In the genomic region with DNA sequence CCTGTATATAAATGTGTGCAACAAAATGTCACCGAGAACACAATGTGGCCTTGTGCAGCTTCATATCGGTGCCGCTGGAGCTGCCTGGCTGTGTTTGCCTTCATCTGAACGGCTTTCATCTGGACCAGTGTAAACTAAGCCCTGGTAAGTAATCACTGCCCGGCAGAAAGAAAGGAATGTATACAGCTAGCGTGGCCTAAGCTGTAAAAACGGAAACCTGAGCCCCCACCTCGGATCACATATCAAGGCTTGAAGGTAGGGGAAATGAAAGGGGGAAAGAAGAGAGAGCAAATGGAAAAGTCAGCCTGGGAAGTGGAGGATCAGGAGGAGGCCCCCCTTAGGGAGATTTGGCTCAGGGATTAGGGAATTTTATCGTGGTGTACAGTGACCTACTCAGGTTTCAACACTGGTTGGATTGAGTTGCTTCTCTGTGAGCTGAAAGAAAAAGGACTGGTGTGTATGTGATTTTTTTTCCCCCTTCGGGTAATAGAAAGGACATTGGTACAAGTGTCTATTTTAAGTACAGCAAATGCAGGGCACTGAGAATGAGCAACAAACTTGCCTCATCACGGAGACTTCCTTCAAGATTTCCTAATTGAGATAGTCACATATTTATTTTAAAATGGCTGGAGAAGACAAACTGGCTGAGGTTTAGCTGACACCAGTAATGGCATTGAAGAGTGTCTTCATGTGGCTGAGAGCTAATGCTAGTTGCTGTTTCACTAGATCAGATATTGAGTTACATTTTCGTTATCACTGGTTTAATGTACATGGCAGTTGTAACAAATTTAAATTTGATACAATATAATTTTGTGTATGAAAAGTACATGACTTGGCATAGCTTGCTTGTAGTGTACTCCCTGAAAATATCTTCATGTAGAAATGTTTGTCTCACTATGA, we compare ENCODE assay signal across 1 cellular context.
A peak's percentile ranks its signal among the peaks of the same experiment; 100 is the strongest.
TF ChIP-seq lines count a peak whose summit lies in the region.

No MANE protein-coding gene starts in this region.

TF ChIP-seq in HepG2, 621 proteins besides CTCF, POLR2A, EP300 and RAD21 (continued from another document and continues in another):
- TF ChIP-seq KLF15 (CRISPR knock-in tag; IDR thresholded peaks at IDR 0.05; ENCODE audit: borderline replicate concordance) (no peak), SIN3A (IDR thresholded peaks at IDR 0.05; ENCODE audit: borderline replicate concordance, low read depth, low read length) (peak; percentile 68; the same call in 1 of the 2 replicates), ATAD3A (CRISPR knock-in tag; IDR thresholded peaks at IDR 0.05) (no peak), NR2F2 (IDR thresholded peaks at IDR 0.05; ENCODE audit: borderline replicate concordance, low read depth) (peak; percentile 66; the same call in 1 of the 2 replicates), HOXA5 (CRISPR knock-in tag; IDR thresholded peaks at IDR 0.05) (peak; percentile 66; the same call in 1 of the 2 replicates), NFATC3 (CRISPR knock-in tag; IDR thresholded peaks at IDR 0.05) (no peak), ZNF737 (CRISPR knock-in tag; IDR thresholded peaks at IDR 0.05; ENCODE audit: borderline replicate concordance) (no peak), TEAD3 (CRISPR knock-in tag; optimal IDR thresholded peaks at IDR 0.05; ENCODE audit: borderline replicate concordance) (peak; percentile 92), MTF1 (CRISPR knock-in tag; IDR thresholded peaks at IDR 0.05) (no peak), MAFK (conservative IDR thresholded peaks at IDR 0.05 in 1 of 2, IDR thresholded peaks at IDR 0.05 in 1 of 2; ENCODE audit: low read length in 2 of 2) (no peak), KMT2A (CRISPR knock-in tag; IDR thresholded peaks at IDR 0.05) (peak; percentile 95), ETV6 (CRISPR knock-in tag; conservative IDR thresholded peaks at IDR 0.05) (no peak; the same call in 1 of the 2 replicates), ZNF44 (CRISPR knock-in tag; IDR thresholded peaks at IDR 0.05) (0 out of 2 replicates have a peak, but pooled peaks have one; percentile 41), BRCA1 (CRISPR knock-in tag; IDR thresholded peaks at IDR 0.05) (peak; percentile 56; the same call in 1 of the 2 replicates), ERF (CRISPR knock-in tag; IDR thresholded peaks at IDR 0.05) (peak; percentile 67; the same call in 1 of the 2 replicates), GPN1 (CRISPR knock-in tag; IDR thresholded peaks at IDR 0.05; ENCODE audit: borderline replicate concordance) (no peak), YEATS4 (CRISPR knock-in tag; IDR thresholded peaks at IDR 0.05; ENCODE audit: borderline replicate concordance) (peak; percentile 76; the same call in 1 of the 2 replicates), ZNF75D (CRISPR knock-in tag; IDR thresholded peaks at IDR 0.05; ENCODE audit: borderline replicate concordance) (no peak), ZNF12 (CRISPR knock-in tag; IDR thresholded peaks at IDR 0.05) (no peak; the same call in 1 of the 2 replicates), GATAD1 (CRISPR knock-in tag; IDR thresholded peaks at IDR 0.05) (0 out of 2 replicates have a peak, but pooled peaks have one; percentile 23), ZNF264 (CRISPR knock-in tag; IDR thresholded peaks at IDR 0.05) (0 out of 2 replicates have a peak, but pooled peaks have one; percentile 49), POLR2AphosphoS5 (IDR thresholded peaks at IDR 0.05; ENCODE audit: low read depth, low read length) (0 out of 2 replicates have a peak, but pooled peaks have one; percentile 35), ZNF724P (CRISPR knock-in tag; IDR thresholded peaks at IDR 0.05; ENCODE audit: borderline replicate concordance) (no peak), PHB2 (IDR thresholded peaks at IDR 0.05; ENCODE audit: partially characterized antibody) (no peak), CEBPB (IDR thresholded peaks at IDR 0.05; ENCODE audit: borderline replicate concordance, low read depth, low read length) (no peak), REXO4 (CRISPR knock-in tag; IDR thresholded peaks at IDR 0.05; ENCODE audit: borderline replicate concordance) (no peak), SCMH1 (CRISPR knock-in tag; IDR thresholded peaks at IDR 0.05; ENCODE audit: borderline replicate concordance) (no peak), FOXA1 (IDR thresholded peaks at IDR 0.05) (peak; percentile 52), FOXA1 (CRISPR knock-in tag; IDR thresholded peaks at IDR 0.05) (peak; percentile 95), ZNF781 (CRISPR knock-in tag; IDR thresholded peaks at IDR 0.05; ENCODE audit: borderline replicate concordance, not compliant biosample characterization) (no peak), PAWR (CRISPR knock-in tag; IDR thresholded peaks at IDR 0.05; ENCODE audit: borderline replicate concordance) (no peak), TGIF2 (CRISPR knock-in tag; IDR thresholded peaks at IDR 0.05) (peak; percentile 84), NFIC (IDR thresholded peaks at IDR 0.05; ENCODE audit: low read length) (peak; percentile 72), HDAC2 (CRISPR knock-in tag; IDR thresholded peaks at IDR 0.05) (peak; percentile 95), RBM22 (optimal IDR thresholded peaks at IDR 0.05; ENCODE audit: low read length) (no peak)
- TF ChIP-seq, protein P1, sequence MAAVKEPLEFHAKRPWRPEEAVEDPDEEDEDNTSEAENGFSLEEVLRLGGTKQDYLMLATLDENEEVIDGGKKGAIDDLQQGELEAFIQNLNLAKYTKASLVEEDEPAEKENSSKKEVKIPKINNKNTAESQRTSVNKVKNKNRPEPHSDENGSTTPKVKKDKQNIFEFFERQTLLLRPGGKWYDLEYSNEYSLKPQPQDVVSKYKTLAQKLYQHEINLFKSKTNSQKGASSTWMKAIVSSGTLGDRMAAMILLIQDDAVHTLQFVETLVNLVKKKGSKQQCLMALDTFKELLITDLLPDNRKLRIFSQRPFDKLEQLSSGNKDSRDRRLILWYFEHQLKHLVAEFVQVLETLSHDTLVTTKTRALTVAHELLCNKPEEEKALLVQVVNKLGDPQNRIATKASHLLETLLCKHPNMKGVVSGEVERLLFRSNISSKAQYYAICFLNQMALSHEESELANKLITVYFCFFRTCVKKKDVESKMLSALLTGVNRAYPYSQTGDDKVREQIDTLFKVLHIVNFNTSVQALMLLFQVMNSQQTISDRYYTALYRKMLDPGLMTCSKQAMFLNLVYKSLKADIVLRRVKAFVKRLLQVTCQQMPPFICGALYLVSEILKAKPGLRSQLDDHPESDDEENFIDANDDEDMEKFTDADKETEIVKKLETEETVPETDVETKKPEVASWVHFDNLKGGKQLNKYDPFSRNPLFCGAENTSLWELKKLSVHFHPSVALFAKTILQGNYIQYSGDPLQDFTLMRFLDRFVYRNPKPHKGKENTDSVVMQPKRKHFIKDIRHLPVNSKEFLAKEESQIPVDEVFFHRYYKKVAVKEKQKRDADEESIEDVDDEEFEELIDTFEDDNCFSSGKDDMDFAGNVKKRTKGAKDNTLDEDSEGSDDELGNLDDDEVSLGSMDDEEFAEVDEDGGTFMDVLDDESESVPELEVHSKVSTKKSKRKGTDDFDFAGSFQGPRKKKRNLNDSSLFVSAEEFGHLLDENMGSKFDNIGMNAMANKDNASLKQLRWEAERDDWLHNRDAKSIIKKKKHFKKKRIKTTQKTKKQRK (IDR thresholded peaks at IDR 0.05; ENCODE audit: low read length): no peak
- TF ChIP-seq, protein P2, sequence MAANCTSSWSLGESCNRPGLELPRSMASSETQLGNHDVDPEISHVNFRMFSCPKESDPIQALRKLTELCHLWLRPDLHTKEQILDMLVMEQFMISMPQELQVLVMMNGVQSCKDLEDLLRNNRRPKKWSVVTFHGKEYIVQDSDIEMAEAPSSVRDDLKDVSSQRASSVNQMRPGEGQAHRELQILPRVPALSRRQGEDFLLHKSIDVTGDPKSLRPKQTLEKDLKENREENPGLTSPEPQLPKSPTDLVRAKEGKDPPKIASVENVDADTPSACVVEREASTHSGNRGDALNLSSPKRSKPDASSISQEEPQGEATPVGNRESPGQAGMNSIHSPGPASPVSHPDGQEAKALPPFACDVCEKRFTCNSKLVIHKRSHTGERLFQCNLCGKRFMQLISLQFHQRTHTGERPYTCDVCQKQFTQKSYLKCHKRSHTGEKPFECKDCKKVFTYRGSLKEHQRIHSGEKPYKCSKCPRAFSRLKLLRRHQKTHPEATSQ (CRISPR knock-in tag; IDR thresholded peaks at IDR 0.05; ENCODE audit: borderline replicate concordance): no peak
- TF ChIP-seq, protein P3, sequence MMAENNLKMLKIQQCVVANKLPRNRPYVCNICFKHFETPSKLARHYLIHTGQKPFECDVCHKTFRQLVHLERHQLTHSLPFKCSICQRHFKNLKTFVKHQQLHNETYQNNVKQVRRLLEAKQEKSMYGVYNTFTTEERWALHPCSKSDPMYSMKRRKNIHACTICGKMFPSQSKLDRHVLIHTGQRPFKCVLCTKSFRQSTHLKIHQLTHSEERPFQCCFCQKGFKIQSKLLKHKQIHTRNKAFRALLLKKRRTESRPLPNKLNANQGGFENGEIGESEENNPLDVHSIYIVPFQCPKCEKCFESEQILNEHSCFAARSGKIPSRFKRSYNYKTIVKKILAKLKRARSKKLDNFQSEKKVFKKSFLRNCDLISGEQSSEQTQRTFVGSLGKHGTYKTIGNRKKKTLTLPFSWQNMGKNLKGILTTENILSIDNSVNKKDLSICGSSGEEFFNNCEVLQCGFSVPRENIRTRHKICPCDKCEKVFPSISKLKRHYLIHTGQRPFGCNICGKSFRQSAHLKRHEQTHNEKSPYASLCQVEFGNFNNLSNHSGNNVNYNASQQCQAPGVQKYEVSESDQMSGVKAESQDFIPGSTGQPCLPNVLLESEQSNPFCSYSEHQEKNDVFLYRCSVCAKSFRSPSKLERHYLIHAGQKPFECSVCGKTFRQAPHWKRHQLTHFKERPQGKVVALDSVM (CRISPR knock-in tag; IDR thresholded peaks at IDR 0.05): no peak
- TF ChIP-seq, protein P4, sequence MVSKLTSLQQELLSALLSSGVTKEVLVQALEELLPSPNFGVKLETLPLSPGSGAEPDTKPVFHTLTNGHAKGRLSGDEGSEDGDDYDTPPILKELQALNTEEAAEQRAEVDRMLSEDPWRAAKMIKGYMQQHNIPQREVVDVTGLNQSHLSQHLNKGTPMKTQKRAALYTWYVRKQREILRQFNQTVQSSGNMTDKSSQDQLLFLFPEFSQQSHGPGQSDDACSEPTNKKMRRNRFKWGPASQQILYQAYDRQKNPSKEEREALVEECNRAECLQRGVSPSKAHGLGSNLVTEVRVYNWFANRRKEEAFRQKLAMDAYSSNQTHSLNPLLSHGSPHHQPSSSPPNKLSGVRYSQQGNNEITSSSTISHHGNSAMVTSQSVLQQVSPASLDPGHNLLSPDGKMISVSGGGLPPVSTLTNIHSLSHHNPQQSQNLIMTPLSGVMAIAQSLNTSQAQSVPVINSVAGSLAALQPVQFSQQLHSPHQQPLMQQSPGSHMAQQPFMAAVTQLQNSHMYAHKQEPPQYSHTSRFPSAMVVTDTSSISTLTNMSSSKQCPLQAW (CRISPR knock-in tag; IDR thresholded peaks at IDR 0.05): peak; percentile 90
- TF ChIP-seq, protein P5, sequence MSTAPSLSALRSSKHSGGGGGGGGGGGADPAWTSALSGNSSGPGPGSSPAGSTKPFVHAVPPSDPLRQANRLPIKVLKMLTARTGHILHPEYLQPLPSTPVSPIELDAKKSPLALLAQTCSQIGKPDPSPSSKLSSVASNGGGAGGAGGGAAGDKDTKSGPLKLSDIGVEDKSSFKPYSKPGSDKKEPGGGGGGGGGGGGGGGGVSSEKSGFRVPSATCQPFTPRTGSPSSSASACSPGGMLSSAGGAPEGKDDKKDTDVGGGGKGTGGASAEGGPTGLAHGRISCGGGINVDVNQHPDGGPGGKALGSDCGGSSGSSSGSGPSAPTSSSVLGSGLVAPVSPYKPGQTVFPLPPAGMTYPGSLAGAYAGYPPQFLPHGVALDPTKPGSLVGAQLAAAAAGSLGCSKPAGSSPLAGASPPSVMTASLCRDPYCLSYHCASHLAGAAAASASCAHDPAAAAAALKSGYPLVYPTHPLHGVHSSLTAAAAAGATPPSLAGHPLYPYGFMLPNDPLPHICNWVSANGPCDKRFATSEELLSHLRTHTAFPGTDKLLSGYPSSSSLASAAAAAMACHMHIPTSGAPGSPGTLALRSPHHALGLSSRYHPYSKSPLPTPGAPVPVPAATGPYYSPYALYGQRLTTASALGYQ (CRISPR knock-in tag; IDR thresholded peaks at IDR 0.05): peak; percentile 75
- TF ChIP-seq, protein P6, sequence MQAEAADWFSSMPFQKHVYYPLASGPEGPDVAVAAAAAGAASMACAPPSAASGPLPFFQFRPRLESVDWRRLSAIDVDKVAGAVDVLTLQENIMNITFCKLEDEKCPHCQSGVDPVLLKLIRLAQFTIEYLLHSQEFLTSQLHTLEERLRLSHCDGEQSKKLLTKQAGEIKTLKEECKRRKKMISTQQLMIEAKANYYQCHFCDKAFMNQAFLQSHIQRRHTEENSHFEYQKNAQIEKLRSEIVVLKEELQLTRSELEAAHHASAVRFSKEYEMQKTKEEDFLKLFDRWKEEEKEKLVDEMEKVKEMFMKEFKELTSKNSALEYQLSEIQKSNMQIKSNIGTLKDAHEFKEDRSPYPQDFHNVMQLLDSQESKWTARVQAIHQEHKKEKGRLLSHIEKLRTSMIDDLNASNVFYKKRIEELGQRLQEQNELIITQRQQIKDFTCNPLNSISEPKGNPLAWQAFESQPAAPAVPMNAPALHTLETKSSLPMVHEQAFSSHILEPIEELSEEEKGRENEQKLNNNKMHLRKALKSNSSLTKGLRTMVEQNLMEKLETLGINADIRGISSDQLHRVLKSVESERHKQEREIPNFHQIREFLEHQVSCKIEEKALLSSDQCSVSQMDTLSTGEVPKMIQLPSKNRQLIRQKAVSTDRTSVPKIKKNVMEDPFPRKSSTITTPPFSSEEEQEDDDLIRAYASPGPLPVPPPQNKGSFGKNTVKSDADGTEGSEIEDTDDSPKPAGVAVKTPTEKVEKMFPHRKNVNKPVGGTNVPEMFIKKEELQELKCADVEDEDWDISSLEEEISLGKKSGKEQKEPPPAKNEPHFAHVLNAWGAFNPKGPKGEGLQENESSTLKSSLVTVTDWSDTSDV (CRISPR knock-in tag; IDR thresholded peaks at IDR 0.05): no peak
- TF ChIP-seq, protein P7, sequence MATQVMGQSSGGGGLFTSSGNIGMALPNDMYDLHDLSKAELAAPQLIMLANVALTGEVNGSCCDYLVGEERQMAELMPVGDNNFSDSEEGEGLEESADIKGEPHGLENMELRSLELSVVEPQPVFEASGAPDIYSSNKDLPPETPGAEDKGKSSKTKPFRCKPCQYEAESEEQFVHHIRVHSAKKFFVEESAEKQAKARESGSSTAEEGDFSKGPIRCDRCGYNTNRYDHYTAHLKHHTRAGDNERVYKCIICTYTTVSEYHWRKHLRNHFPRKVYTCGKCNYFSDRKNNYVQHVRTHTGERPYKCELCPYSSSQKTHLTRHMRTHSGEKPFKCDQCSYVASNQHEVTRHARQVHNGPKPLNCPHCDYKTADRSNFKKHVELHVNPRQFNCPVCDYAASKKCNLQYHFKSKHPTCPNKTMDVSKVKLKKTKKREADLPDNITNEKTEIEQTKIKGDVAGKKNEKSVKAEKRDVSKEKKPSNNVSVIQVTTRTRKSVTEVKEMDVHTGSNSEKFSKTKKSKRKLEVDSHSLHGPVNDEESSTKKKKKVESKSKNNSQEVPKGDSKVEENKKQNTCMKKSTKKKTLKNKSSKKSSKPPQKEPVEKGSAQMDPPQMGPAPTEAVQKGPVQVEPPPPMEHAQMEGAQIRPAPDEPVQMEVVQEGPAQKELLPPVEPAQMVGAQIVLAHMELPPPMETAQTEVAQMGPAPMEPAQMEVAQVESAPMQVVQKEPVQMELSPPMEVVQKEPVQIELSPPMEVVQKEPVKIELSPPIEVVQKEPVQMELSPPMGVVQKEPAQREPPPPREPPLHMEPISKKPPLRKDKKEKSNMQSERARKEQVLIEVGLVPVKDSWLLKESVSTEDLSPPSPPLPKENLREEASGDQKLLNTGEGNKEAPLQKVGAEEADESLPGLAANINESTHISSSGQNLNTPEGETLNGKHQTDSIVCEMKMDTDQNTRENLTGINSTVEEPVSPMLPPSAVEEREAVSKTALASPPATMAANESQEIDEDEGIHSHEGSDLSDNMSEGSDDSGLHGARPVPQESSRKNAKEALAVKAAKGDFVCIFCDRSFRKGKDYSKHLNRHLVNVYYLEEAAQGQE (IDR thresholded peaks at IDR 0.05; ENCODE audit: borderline replicate concordance in 1 of 2, low read depth in 1 of 2, low read length in 2 of 2): peak in 1 of 2 experiments; percentile 10; a peak in 1 of 4 replicates
